In the genomic region with DNA sequence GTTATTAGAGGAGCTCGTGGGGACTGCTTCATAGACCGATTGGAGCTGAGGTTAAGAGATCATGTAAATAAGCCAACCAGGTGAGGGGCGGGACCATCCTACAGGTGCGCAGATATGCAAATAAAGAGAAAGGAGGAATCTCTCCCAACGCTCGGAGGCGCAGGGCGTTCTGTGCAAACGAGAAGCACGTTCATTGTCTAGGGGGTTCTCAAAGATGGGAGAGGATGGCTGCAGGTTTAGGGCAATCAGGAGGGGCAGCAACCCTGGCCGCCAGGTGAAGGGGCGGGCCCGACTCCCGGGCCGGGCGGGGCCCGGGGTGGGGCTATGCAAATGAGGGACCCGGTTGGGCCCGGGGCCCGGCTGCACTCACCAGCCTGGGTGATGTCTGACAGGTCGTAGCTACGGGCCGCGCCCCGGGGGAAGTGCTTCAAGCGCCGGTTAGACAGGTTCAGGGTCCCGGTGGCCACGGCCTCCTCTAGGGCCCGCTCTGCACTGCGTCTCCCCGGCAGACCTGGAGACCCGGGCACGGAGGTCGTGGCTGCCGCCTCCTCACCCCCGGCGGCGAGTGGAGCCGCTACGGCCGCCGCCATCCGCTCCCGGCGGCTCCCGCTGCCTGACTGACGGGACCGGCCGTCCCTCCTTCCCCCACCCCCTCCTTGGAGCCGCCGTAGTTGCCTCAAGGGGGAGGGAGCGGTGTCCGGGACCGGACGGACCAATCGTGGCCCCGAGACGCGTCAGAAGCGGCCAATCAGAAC, we compare ENCODE assay signal across 1 cellular context.
A peak's percentile ranks its signal among the peaks of the same experiment; 100 is the strongest.
TF ChIP-seq lines count a peak whose summit lies in the region.

A gene with protein sequence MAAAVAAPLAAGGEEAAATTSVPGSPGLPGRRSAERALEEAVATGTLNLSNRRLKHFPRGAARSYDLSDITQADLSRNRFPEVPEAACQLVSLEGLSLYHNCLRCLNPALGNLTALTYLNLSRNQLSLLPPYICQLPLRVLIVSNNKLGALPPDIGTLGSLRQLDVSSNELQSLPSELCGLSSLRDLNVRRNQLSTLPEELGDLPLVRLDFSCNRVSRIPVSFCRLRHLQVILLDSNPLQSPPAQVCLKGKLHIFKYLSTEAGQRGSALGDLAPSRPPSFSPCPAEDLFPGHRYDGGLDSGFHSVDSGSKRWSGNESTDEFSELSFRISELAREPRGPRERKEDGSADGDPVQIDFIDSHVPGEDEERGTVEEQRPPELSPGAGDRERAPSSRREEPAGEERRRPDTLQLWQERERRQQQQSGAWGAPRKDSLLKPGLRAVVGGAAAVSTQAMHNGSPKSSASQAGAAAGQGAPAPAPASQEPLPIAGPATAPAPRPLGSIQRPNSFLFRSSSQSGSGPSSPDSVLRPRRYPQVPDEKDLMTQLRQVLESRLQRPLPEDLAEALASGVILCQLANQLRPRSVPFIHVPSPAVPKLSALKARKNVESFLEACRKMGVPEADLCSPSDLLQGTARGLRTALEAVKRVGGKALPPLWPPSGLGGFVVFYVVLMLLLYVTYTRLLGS (minus strand): TSS at position 619 of the 755 bp plus-strand sequence. CDS start 29 bp downstream, at position 590.

TF ChIP-seq in K562, 482 proteins besides CTCF, POLR2A, EP300 and RAD21 (continued from another document and continues in another):
- TF ChIP-seq, protein P1, sequence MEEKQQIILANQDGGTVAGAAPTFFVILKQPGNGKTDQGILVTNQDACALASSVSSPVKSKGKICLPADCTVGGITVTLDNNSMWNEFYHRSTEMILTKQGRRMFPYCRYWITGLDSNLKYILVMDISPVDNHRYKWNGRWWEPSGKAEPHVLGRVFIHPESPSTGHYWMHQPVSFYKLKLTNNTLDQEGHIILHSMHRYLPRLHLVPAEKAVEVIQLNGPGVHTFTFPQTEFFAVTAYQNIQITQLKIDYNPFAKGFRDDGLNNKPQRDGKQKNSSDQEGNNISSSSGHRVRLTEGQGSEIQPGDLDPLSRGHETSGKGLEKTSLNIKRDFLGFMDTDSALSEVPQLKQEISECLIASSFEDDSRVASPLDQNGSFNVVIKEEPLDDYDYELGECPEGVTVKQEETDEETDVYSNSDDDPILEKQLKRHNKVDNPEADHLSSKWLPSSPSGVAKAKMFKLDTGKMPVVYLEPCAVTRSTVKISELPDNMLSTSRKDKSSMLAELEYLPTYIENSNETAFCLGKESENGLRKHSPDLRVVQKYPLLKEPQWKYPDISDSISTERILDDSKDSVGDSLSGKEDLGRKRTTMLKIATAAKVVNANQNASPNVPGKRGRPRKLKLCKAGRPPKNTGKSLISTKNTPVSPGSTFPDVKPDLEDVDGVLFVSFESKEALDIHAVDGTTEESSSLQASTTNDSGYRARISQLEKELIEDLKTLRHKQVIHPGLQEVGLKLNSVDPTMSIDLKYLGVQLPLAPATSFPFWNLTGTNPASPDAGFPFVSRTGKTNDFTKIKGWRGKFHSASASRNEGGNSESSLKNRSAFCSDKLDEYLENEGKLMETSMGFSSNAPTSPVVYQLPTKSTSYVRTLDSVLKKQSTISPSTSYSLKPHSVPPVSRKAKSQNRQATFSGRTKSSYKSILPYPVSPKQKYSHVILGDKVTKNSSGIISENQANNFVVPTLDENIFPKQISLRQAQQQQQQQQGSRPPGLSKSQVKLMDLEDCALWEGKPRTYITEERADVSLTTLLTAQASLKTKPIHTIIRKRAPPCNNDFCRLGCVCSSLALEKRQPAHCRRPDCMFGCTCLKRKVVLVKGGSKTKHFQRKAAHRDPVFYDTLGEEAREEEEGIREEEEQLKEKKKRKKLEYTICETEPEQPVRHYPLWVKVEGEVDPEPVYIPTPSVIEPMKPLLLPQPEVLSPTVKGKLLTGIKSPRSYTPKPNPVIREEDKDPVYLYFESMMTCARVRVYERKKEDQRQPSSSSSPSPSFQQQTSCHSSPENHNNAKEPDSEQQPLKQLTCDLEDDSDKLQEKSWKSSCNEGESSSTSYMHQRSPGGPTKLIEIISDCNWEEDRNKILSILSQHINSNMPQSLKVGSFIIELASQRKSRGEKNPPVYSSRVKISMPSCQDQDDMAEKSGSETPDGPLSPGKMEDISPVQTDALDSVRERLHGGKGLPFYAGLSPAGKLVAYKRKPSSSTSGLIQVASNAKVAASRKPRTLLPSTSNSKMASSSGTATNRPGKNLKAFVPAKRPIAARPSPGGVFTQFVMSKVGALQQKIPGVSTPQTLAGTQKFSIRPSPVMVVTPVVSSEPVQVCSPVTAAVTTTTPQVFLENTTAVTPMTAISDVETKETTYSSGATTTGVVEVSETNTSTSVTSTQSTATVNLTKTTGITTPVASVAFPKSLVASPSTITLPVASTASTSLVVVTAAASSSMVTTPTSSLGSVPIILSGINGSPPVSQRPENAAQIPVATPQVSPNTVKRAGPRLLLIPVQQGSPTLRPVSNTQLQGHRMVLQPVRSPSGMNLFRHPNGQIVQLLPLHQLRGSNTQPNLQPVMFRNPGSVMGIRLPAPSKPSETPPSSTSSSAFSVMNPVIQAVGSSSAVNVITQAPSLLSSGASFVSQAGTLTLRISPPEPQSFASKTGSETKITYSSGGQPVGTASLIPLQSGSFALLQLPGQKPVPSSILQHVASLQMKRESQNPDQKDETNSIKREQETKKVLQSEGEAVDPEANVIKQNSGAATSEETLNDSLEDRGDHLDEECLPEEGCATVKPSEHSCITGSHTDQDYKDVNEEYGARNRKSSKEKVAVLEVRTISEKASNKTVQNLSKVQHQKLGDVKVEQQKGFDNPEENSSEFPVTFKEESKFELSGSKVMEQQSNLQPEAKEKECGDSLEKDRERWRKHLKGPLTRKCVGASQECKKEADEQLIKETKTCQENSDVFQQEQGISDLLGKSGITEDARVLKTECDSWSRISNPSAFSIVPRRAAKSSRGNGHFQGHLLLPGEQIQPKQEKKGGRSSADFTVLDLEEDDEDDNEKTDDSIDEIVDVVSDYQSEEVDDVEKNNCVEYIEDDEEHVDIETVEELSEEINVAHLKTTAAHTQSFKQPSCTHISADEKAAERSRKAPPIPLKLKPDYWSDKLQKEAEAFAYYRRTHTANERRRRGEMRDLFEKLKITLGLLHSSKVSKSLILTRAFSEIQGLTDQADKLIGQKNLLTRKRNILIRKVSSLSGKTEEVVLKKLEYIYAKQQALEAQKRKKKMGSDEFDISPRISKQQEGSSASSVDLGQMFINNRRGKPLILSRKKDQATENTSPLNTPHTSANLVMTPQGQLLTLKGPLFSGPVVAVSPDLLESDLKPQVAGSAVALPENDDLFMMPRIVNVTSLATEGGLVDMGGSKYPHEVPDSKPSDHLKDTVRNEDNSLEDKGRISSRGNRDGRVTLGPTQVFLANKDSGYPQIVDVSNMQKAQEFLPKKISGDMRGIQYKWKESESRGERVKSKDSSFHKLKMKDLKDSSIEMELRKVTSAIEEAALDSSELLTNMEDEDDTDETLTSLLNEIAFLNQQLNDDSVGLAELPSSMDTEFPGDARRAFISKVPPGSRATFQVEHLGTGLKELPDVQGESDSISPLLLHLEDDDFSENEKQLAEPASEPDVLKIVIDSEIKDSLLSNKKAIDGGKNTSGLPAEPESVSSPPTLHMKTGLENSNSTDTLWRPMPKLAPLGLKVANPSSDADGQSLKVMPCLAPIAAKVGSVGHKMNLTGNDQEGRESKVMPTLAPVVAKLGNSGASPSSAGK (IDR thresholded peaks at IDR 0.05) = no peak
- TF ChIP-seq CBFA2T3 (IDR thresholded peaks at IDR 0.05) = peak; percentile 18; the same call in 1 of the 2 replicates
- no peak for TF ChIP-seq NR2C2 (CRISPR knock-in tag; IDR thresholded peaks at IDR 0.05)
- no peak for TF ChIP-seq NR2C2 (tag; IDR thresholded peaks at IDR 0.05)
- TF ChIP-seq ARHGAP35 (IDR thresholded peaks at IDR 0.05; ENCODE audit: partially characterized antibody) = no peak
- TF ChIP-seq ETS2 (tag; IDR thresholded peaks at IDR 0.05; ENCODE audit: borderline replicate concordance, poor library complexity, severe bottlenecking) = no peak
- TF ChIP-seq TCFL5 (CRISPR knock-in tag; conservative IDR thresholded peaks at IDR 0.05) = no peak
- TF ChIP-seq, protein P2, sequence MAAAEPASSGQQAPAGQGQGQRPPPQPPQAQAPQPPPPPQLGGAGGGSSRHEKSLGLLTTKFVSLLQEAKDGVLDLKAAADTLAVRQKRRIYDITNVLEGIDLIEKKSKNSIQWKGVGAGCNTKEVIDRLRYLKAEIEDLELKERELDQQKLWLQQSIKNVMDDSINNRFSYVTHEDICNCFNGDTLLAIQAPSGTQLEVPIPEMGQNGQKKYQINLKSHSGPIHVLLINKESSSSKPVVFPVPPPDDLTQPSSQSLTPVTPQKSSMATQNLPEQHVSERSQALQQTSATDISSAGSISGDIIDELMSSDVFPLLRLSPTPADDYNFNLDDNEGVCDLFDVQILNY (CRISPR knock-in tag; IDR thresholded peaks at IDR 0.05) = no peak; the same call in 1 of the 2 replicates
- TF ChIP-seq POLR2AphosphoS5 (IDR thresholded peaks at IDR 0.05; ENCODE audit: control insufficient read depth, insufficient read depth, low read depth, low read length) = peak; percentile 91
- TF ChIP-seq CHD4 (IDR thresholded peaks at IDR 0.05; ENCODE audit: insufficient read depth, insufficient replicate concordance, low read depth, low read length, poor library complexity, severe bottlenecking) = no peak
- peak; percentile 34; the same call in 1 of the 2 replicates for TF ChIP-seq TCF7 (IDR thresholded peaks at IDR 0.05; ENCODE audit: borderline replicate concordance)
- peak; percentile 95 for TF ChIP-seq TAF1 (IDR thresholded peaks at IDR 0.05; ENCODE audit: control insufficient read depth, extremely low read depth, insufficient read depth, low read length, severe bottlenecking)
- TF ChIP-seq NFIX (CRISPR knock-in tag; IDR thresholded peaks at IDR 0.05; ENCODE audit: low read depth) = no peak
- TF ChIP-seq ZNF75A (CRISPR knock-in tag; IDR thresholded peaks at IDR 0.05) = no peak
- no peak for TF ChIP-seq ZNF444 (CRISPR knock-in tag; IDR thresholded peaks at IDR 0.05)
- no peak; the same call in 1 of the 2 replicates for TF ChIP-seq TAL1 (IDR thresholded peaks at IDR 0.05)
- TF ChIP-seq CTBP1 (IDR thresholded peaks at IDR 0.05; ENCODE audit: borderline replicate concordance) = peak; percentile 90
- peak; percentile 14; the same call in 1 of the 2 replicates for TF ChIP-seq NCOA1 (IDR thresholded peaks at IDR 0.05; ENCODE audit: low read depth)
- TF ChIP-seq, protein P3, sequence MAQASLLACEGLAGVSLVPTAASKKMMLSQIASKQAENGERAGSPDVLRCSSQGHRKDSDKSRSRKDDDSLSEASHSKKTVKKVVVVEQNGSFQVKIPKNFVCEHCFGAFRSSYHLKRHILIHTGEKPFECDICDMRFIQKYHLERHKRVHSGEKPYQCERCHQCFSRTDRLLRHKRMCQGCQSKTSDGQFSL (CRISPR knock-in tag; IDR thresholded peaks at IDR 0.05) = peak; percentile 96
- TF ChIP-seq, protein P3 (tag; IDR thresholded peaks at IDR 0.05) = peak in 1 of 2 experiments; percentile 97; a peak in 2 of 4 replicates
- TF ChIP-seq NR4A1 (CRISPR knock-in tag; IDR thresholded peaks at IDR 0.05) = 0 out of 2 replicates have a peak, but pooled peaks have one; percentile 22
- TF ChIP-seq NR4A1 (tag; IDR thresholded peaks at IDR 0.05) = peak; percentile 86
- TF ChIP-seq DMBX1 (CRISPR knock-in tag; IDR thresholded peaks at IDR 0.05; ENCODE audit: borderline replicate concordance) = no peak
- TF ChIP-seq ZNF586 (CRISPR knock-in tag; conservative IDR thresholded peaks at IDR 0.05) = no peak
- TF ChIP-seq, protein P4, sequence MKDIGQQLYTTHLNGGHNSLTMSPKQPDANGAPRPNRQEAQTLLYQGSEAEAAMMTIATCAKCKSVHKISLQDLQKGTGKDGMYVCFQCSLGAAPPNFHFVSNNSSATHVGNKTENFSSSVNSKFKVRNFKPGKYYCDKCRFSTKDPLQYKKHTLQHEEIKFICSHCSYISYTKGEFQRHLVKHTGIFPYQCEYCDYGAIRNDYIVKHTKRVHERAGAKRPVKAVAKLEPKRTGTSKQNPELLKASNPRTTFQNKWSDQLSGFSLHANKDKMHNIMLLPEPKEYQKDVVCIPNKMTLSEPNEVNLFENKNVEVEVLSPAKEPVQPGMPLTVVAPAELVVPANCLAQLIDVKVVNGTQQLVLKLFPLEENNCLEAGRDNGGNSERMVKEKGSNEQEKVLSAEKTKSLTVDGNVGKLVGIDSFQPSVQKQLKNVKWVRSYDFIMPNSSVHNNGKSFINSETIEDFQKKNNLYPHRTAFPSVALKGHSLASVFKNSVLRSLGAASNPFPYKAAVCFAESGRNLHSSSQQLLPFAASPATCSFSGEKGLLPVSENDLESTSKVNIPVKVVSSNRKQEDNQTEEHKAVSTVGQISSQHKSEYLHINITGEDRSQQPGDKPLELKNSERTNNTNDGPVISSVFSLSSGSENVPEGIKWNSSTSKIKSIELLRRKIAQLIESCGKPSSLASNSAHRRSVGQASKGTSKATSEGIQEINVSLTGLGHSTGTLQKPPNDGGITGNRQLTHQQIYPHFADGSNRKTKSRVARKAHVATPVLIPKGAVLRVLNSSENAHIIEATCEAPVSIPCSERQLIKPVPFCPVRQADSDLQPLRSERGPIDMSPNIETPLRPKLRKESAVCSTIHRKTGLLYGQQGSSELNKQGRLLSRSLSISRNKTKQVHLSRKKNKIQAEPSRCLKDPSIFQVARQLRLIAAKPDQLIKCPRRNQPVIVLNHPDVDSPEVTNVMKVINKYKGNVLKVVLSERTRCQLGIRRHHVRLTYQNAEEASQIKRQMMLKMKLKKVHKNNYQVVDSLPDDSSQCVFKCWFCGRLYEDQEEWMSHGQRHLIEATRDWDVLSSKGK (CRISPR knock-in tag; IDR thresholded peaks at IDR 0.05) = no peak
- TF ChIP-seq CHD1 (IDR thresholded peaks at IDR 0.05; ENCODE audit: low read length) = peak; percentile 99
- TF ChIP-seq ZBTB1 (CRISPR knock-in tag; IDR thresholded peaks at IDR 0.05; ENCODE audit: borderline replicate concordance, low read depth) = no peak; the same call in 1 of the 2 replicates
- peak in 1 of 2 experiments; percentile 67; a peak in 2 of 4 replicates for TF ChIP-seq SIN3A (IDR thresholded peaks at IDR 0.05; ENCODE audit: borderline replicate concordance in 2 of 2, control insufficient read depth in 1 of 2, low read depth in 2 of 2, low read length in 2 of 2)
- TF ChIP-seq, protein P5, sequence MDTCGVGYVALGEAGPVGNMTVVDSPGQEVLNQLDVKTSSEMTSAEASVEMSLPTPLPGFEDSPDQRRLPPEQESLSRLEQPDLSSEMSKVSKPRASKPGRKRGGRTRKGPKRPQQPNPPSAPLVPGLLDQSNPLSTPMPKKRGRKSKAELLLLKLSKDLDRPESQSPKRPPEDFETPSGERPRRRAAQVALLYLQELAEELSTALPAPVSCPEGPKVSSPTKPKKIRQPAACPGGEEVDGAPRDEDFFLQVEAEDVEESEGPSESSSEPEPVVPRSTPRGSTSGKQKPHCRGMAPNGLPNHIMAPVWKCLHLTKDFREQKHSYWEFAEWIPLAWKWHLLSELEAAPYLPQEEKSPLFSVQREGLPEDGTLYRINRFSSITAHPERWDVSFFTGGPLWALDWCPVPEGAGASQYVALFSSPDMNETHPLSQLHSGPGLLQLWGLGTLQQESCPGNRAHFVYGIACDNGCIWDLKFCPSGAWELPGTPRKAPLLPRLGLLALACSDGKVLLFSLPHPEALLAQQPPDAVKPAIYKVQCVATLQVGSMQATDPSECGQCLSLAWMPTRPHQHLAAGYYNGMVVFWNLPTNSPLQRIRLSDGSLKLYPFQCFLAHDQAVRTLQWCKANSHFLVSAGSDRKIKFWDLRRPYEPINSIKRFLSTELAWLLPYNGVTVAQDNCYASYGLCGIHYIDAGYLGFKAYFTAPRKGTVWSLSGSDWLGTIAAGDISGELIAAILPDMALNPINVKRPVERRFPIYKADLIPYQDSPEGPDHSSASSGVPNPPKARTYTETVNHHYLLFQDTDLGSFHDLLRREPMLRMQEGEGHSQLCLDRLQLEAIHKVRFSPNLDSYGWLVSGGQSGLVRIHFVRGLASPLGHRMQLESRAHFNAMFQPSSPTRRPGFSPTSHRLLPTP (IDR thresholded peaks at IDR 0.05; ENCODE audit: borderline replicate concordance, extremely low read depth, insufficient read length) = no peak
- no peak for TF ChIP-seq KLF6 (CRISPR knock-in tag; IDR thresholded peaks at IDR 0.05; ENCODE audit: borderline replicate concordance)
- TF ChIP-seq RNF2 (IDR thresholded peaks at IDR 0.05) = peak; percentile 89; the same call in 1 of the 2 replicates
- no peak for TF ChIP-seq HLTF (IDR thresholded peaks at IDR 0.05)
